In the genomic region with DNA sequence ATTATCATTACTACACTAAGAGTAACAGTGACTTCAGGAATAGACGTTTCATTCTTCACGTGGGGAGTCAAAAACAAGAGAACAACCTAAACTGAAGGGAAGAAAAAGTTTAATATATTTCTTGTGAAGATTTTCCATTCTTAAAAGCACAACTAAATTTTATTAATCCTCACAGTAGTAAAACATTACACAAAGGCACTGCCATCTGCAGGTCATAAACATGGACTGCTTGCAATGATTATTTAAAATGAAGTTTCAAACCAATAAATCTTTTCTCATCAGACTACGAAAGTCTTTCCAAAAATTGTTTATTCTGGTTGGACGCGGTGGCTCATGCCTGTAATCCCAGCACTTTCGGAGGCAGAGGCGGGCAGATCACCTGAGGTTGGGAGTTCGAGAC, we compare ENCODE assay signal across 1 cellular context.
TF ChIP-seq lines count a peak whose summit lies in the region.

No MANE protein-coding gene starts in this region.

TF ChIP-seq in liver, 16 proteins besides CTCF, POLR2A, EP300 and RAD21 (continued from another document):
- TF ChIP-seq, protein P1, sequence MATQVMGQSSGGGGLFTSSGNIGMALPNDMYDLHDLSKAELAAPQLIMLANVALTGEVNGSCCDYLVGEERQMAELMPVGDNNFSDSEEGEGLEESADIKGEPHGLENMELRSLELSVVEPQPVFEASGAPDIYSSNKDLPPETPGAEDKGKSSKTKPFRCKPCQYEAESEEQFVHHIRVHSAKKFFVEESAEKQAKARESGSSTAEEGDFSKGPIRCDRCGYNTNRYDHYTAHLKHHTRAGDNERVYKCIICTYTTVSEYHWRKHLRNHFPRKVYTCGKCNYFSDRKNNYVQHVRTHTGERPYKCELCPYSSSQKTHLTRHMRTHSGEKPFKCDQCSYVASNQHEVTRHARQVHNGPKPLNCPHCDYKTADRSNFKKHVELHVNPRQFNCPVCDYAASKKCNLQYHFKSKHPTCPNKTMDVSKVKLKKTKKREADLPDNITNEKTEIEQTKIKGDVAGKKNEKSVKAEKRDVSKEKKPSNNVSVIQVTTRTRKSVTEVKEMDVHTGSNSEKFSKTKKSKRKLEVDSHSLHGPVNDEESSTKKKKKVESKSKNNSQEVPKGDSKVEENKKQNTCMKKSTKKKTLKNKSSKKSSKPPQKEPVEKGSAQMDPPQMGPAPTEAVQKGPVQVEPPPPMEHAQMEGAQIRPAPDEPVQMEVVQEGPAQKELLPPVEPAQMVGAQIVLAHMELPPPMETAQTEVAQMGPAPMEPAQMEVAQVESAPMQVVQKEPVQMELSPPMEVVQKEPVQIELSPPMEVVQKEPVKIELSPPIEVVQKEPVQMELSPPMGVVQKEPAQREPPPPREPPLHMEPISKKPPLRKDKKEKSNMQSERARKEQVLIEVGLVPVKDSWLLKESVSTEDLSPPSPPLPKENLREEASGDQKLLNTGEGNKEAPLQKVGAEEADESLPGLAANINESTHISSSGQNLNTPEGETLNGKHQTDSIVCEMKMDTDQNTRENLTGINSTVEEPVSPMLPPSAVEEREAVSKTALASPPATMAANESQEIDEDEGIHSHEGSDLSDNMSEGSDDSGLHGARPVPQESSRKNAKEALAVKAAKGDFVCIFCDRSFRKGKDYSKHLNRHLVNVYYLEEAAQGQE (IDR thresholded peaks at IDR 0.05): no peak
- TF ChIP-seq FOXA1 (IDR thresholded peaks at IDR 0.05): no peak
- no peak for TF ChIP-seq YY1 (IDR thresholded peaks at IDR 0.05)
- TF ChIP-seq, protein P2, sequence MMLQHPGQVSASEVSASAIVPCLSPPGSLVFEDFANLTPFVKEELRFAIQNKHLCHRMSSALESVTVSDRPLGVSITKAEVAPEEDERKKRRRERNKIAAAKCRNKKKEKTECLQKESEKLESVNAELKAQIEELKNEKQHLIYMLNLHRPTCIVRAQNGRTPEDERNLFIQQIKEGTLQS (IDR thresholded peaks at IDR 0.05): no peak
- TF ChIP-seq, protein P3, sequence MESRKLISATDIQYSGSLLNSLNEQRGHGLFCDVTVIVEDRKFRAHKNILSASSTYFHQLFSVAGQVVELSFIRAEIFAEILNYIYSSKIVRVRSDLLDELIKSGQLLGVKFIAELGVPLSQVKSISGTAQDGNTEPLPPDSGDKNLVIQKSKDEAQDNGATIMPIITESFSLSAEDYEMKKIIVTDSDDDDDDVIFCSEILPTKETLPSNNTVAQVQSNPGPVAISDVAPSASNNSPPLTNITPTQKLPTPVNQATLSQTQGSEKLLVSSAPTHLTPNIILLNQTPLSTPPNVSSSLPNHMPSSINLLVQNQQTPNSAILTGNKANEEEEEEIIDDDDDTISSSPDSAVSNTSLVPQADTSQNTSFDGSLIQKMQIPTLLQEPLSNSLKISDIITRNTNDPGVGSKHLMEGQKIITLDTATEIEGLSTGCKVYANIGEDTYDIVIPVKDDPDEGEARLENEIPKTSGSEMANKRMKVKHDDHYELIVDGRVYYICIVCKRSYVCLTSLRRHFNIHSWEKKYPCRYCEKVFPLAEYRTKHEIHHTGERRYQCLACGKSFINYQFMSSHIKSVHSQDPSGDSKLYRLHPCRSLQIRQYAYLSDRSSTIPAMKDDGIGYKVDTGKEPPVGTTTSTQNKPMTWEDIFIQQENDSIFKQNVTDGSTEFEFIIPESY (IDR thresholded peaks at IDR 0.05): no peak
- TF ChIP-seq TAF1 (conservative IDR thresholded peaks at IDR 0.05): no peak
- no peak for TF ChIP-seq HNF4A (conservative IDR thresholded peaks at IDR 0.05)
